ENCODE assay signal across 1 cellular context in the genomic region with DNA sequence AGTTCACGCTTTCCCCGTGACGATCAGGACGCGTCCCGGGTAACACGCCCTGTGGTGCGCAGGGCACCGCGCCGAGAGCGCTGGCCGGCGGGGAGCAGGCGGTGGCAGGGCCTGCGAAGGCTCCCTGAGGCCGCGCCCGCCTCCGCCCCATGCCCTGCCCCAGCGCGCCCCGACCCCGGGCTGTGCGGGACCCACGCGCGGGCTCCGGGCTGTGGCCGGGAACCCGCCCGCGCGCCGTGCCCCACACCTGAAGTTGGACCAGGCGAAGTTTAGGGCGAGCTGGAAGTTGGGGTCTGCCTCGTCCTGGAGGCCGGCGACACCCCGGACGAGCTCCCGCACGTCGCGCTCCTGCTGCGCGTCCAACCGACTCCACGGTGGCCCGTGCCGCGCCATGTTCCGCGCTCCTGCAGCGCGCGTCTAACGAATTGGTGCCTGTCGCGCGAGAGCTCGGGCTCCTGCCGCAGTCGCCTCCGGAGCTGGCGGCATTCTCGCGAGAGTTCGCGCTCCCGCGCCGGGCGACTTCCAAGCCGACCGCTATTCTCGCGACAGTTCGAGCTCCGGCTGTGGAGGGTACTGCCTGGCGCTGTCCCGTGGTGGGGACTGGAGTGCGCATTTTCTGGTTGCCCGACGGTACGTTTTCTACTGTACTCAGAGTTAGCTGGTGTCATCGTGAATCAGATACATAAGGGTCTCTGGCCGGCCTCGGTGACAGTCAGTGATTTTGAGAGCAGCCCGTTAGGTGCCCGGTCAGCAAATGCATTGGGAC.
TF ChIP-seq lines count a peak whose summit lies in the region.

A gene (minus strand): TSS at position 419 of the 766 bp plus-strand sequence. CDS start 26 bp downstream, at position 393.

TF ChIP-seq in HCT116, 20 proteins besides CTCF, POLR2A, EP300 and RAD21 (continued from another document):
- TF ChIP-seq, protein P1, sequence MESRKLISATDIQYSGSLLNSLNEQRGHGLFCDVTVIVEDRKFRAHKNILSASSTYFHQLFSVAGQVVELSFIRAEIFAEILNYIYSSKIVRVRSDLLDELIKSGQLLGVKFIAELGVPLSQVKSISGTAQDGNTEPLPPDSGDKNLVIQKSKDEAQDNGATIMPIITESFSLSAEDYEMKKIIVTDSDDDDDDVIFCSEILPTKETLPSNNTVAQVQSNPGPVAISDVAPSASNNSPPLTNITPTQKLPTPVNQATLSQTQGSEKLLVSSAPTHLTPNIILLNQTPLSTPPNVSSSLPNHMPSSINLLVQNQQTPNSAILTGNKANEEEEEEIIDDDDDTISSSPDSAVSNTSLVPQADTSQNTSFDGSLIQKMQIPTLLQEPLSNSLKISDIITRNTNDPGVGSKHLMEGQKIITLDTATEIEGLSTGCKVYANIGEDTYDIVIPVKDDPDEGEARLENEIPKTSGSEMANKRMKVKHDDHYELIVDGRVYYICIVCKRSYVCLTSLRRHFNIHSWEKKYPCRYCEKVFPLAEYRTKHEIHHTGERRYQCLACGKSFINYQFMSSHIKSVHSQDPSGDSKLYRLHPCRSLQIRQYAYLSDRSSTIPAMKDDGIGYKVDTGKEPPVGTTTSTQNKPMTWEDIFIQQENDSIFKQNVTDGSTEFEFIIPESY (IDR thresholded peaks at IDR 0.05; ENCODE audit: extremely low read depth, insufficient replicate concordance, low read length), result peak; percentile 100
- TF ChIP-seq FOSL1 (IDR thresholded peaks at IDR 0.05; ENCODE audit: low read depth) (no peak), EZH2 (IDR thresholded peaks at IDR 0.05) (no peak), SRF (IDR thresholded peaks at IDR 0.05; ENCODE audit: low read depth) (no peak), TCF7L2 (IDR thresholded peaks at IDR 0.05; ENCODE audit: borderline replicate concordance, extremely low read depth, insufficient read depth, insufficient read length) (peak; percentile 96), SIN3A (IDR thresholded peaks at IDR 0.05; ENCODE audit: low read depth) (peak; percentile 69), ZFX (IDR thresholded peaks at IDR 0.05) (peak; percentile 83), EZH2phosphoT487 (IDR thresholded peaks at IDR 0.05; ENCODE audit: borderline replicate concordance) (no peak), EGR1 (IDR thresholded peaks at IDR 0.05; ENCODE audit: low read depth) (no peak), ZNF274 (IDR thresholded peaks at IDR 0.05; ENCODE audit: low read depth, low read length) (no peak), YY1 (IDR thresholded peaks at IDR 0.05; ENCODE audit: extremely low read depth, insufficient replicate concordance, low read depth, low read length) (peak; percentile 84), CEBPB (IDR thresholded peaks at IDR 0.05; ENCODE audit: low read depth) (no peak), POLR2AphosphoS5 (IDR thresholded peaks at IDR 0.05; ENCODE audit: low read depth, low read length) (peak; percentile 89), CBX3 (IDR thresholded peaks at IDR 0.05; ENCODE audit: low read depth) (no peak), SP1 (IDR thresholded peaks at IDR 0.05; ENCODE audit: low read depth) (no peak; the same call in 1 of the 2 replicates)
- TF ChIP-seq, protein P2, sequence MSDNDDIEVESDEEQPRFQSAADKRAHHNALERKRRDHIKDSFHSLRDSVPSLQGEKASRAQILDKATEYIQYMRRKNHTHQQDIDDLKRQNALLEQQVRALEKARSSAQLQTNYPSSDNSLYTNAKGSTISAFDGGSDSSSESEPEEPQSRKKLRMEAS (IDR thresholded peaks at IDR 0.05), result peak; percentile 80
- TF ChIP-seq, protein P3, sequence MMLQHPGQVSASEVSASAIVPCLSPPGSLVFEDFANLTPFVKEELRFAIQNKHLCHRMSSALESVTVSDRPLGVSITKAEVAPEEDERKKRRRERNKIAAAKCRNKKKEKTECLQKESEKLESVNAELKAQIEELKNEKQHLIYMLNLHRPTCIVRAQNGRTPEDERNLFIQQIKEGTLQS (IDR thresholded peaks at IDR 0.05), result no peak
